27 cellular contexts compared by ENCODE assay signal in the genomic region with DNA sequence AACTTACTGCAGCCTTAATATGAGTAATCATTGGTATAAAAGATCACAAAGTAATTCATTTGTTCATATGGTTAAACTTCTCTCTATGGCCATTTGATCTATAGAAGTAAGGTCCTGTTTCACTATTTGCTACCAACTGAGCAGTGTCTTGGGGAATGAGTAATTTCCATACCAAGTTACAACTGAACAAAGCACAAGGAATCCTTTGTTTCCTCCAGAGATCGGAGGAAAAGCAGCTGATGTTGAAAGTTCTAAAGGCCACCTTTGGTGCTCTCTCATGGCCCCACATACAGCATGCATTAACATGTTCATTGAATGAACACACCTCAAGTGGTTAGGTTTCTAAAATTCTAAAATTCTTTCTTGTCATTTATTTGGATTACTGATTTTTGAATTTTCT. TPM values are rescaled to one million over a fixed set of nuclear protein-coding genes. Genes with fewer than 3 reads are reported as not detected.
"Had no signal": no experiment of that assay in that cellular context is flagged by ENCODE, and none has a peak within 500 bp of the region (broad histone marks: within the 10 kb centered on the region; RNA-seq: fewer than 3 reads in every experiment).

No MANE protein-coding gene starts in this region.

- H3K27ac ChIP-seq: gastroesophageal sphincter, heart left ventricle, hepatocyte, left lung, ovary, right lobe of liver, thoracic aorta, tibial nerve, upper lobe of right lung, uterus had no signal

- H3K9me3 Mint-ChIP-seq: nephron; stimulated activated naive B cell treated with anti-CD40 and anti-IgM and Interleukin-4, amounts not matched to agents 10 μg/mL and 1 μg/mL and 100 μg/mL, for 72 hours; stimulated activated naive CD8-positive, alpha-beta T cell treated with anti-CD3 and anti-CD28 coated beads, Interleukin-15, Interleukin-2, amounts not matched to agents 100 ng/mL and 50 ng/mL, for 24 hours had no signal

- H3K27me3 ChIP-seq: gastroesophageal sphincter, heart left ventricle, hepatocyte, left lung, ovary, right lobe of liver, tibial nerve, upper lobe of right lung, uterus had no signal

- FAIRE-seq: endometrium, small intestine had no signal

- H3K36me3 Mint-ChIP-seq: naive thymus-derived CD4-positive, alpha-beta T cell; stimulated activated naive B cell treated with anti-CD40 and anti-IgM and Interleukin-4, amounts not matched to agents 10 μg/mL and 1 μg/mL and 100 μg/mL, for 72 hours had no signal

- DNase-seq: cortex of kidney; effector memory CD8-positive, alpha-beta T cell; foreskin fibroblast; heart left ventricle; left cardiac atrium; left lung; mesendoderm; midbrain; naive thymus-derived CD4-positive, alpha-beta T cell; nucleus accumbens; ovary; right lobe of liver; small intestine; stimulated activated CD4-positive, alpha-beta T cell treated with anti-CD3 and anti-CD28 coated beads, Interleukin-15, amount 100 ng/mL, for 24 hours; stimulated activated CD4-positive, alpha-beta T cell treated with anti-CD3 and anti-CD28 coated beads, Interleukin-2, amount 100 ng/mL, for 48 hours; stimulated activated naive B cell treated with anti-CD40 and anti-IgM and Interleukin-4, amounts not matched to agents 10 μg/mL and 1 μg/mL and 100 μg/mL, for 72 hours; upper lobe of right lung; uterus had no signal

- H3K27ac Mint-ChIP-seq: effector memory CD8-positive, alpha-beta T cell; naive thymus-derived CD4-positive, alpha-beta T cell; nephron; stimulated activated naive B cell treated with anti-CD40 and anti-IgM and Interleukin-4, amounts not matched to agents 10 μg/mL and 1 μg/mL and 100 μg/mL, for 72 hours; stimulated activated naive CD8-positive, alpha-beta T cell treated with anti-CD3 and anti-CD28 coated beads, Interleukin-15, Interleukin-2, amounts not matched to agents 100 ng/mL and 50 ng/mL, for 24 hours had no signal

- H3K36me3 ChIP-seq: gastroesophageal sphincter, heart left ventricle, left lung, ovary, right lobe of liver, thoracic aorta, tibial nerve, upper lobe of right lung, uterus had no signal

- H3K9me3 ChIP-seq: gastroesophageal sphincter, heart left ventricle, left lung, ovary, right lobe of liver, thoracic aorta, tibial nerve, upper lobe of right lung, uterus had no signal

- H2AFZ ChIP-seq: hepatocyte had no signal

- H3K4me2 ChIP-seq: hepatocyte had no signal

- H3K27me3 Mint-ChIP-seq: effector memory CD8-positive, alpha-beta T cell; stimulated activated naive B cell treated with anti-CD40 and anti-IgM and Interleukin-4, amounts not matched to agents 10 μg/mL and 1 μg/mL and 100 μg/mL, for 72 hours; stimulated activated naive CD8-positive, alpha-beta T cell treated with anti-CD3 and anti-CD28 coated beads, Interleukin-15, Interleukin-2, amounts not matched to agents 100 ng/mL and 50 ng/mL, for 24 hours had no signal

- H3K4me3 Mint-ChIP-seq: effector memory CD8-positive, alpha-beta T cell; naive thymus-derived CD4-positive, alpha-beta T cell; nephron; stimulated activated naive B cell treated with anti-CD40 and anti-IgM and Interleukin-4, amounts not matched to agents 10 μg/mL and 1 μg/mL and 100 μg/mL, for 72 hours; stimulated activated naive CD8-positive, alpha-beta T cell treated with anti-CD3 and anti-CD28 coated beads, Interleukin-15, Interleukin-2, amounts not matched to agents 100 ng/mL and 50 ng/mL, for 24 hours had no signal

- H3K79me2 ChIP-seq: hepatocyte had no signal

- H3K4me1 ChIP-seq: gastroesophageal sphincter, heart left ventricle, left lung, right lobe of liver, tibial nerve, upper lobe of right lung, uterus had no signal

- H3K4me3 ChIP-seq: gastroesophageal sphincter, heart left ventricle, hepatocyte, left lung, ovary, right lobe of liver, thoracic aorta, tibial nerve, upper lobe of right lung, uterus had no signal

- H3K4me1 Mint-ChIP-seq: naive thymus-derived CD4-positive, alpha-beta T cell; stimulated activated naive B cell treated with anti-CD40 and anti-IgM and Interleukin-4, amounts not matched to agents 10 μg/mL and 1 μg/mL and 100 μg/mL, for 72 hours had no signal

RNA-seq across cellular contexts. Expression of a gene that starts 7.1 kb away (rescaled TPM):
- total RNA-seq: dermis microvascular lymphatic vessel endothelial cell; lung microvascular endothelial cell; naive thymus-derived CD4-positive, alpha-beta T cell had no signal
- polyA plus RNA-seq: naive thymus-derived CD4-positive, alpha-beta T cell had no signal
